ENCODE assay signal across 7 cellular contexts in the genomic region with DNA sequence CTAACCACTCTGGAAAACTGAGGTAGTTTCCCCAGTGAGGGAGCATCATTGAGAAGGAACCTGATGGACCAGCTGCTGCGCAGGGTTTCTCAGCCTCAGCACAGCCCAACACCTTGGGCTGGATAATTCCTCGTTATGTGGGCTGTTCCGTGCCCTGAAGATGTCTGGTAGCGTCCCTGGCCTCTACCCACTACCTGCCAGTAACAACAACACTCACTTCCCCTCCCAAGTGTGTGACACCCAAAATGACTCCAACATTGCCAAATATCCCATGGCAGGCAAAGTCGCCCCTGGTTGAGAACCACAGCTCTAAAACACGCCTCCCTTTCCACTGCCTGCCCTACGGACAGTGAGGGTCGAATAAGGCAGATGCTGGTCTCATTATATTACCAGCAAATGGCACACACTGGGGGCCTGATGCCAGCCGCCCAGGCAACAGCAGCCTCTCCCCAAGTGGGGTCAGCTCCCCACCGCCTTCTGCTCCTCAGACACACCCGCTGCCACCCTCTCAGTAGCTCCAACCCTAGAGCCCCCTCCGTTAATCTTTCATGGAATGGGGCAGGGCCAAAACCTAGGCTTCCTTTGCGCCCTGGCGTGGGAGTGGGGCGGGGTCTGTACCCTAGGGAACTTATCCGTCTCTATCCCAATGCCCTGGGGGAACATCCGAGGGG. TPM values are rescaled to one million over a fixed set of nuclear protein-coding genes. Genes with fewer than 3 reads are reported as not detected.
DNase-seq lines count a peak whose midpoint lies in the region; ATAC-seq and TF ChIP-seq lines count a peak whose summit lies in the region.

No MANE protein-coding gene starts in this region.

- H3K4me3 ChIP-seq in HFF-Myc (replicated peaks; ENCODE audit: low read depth, low read length) (peak overlapping the region; percentile 90), SK-N-MC (peak overlapping the region; percentile 97)

- peaks cover 73% of the 10 kb centered on the region for H3K4me1 Mint-ChIP-seq in stimulated activated memory B cell treated with anti-CD40 and anti-IgM and Interleukin-4, amounts not matched to agents 10 μg/mL and 1 μg/mL and 100 μg/mL, for 72 hours

- peak overlapping the region; percentile 100 for H3K4me3 Mint-ChIP-seq in stimulated activated memory B cell treated with anti-CD40 and anti-IgM and Interleukin-4, amounts not matched to agents 10 μg/mL and 1 μg/mL and 100 μg/mL, for 72 hours

- no peaks in the 10 kb centered on the region for H3K9me3 ChIP-seq in SK-N-MC (ENCODE audit: low read depth, low read length)

- H3K27ac Mint-ChIP-seq in stimulated activated memory B cell treated with anti-CD40 and anti-IgM and Interleukin-4, amounts not matched to agents 10 μg/mL and 1 μg/mL and 100 μg/mL, for 72 hours: peak overlapping the region; percentile 96

- H3K36me3 Mint-ChIP-seq in stimulated activated memory B cell treated with anti-CD40 and anti-IgM and Interleukin-4, amounts not matched to agents 10 μg/mL and 1 μg/mL and 100 μg/mL, for 72 hours: peaks cover 18% of the 10 kb centered on the region

- peak overlapping the region; percentile 81 for H3K9ac ChIP-seq in SK-N-MC (ENCODE audit: insufficient read length)

- no peaks in the 10 kb centered on the region for H3K27me3 ChIP-seq in foreskin keratinocyte

- no peaks in the 10 kb centered on the region for H3K9me3 Mint-ChIP-seq in stimulated activated memory B cell treated with anti-CD40 and anti-IgM and Interleukin-4, amounts not matched to agents 10 μg/mL and 1 μg/mL and 100 μg/mL, for 72 hours

- no peak for ATAC-seq in foreskin keratinocyte
- ATAC-seq in stimulated activated memory B cell treated with anti-CD40 and anti-IgM and Interleukin-4, amounts not matched to agents 10 μg/mL and 1 μg/mL and 100 μg/mL, for 72 hours: no peak

- H3K36me3 ChIP-seq in SK-N-MC (ENCODE audit: insufficient read depth, low read length): no peaks in the 10 kb centered on the region

- H3K27me3 Mint-ChIP-seq in stimulated activated memory B cell treated with anti-CD40 and anti-IgM and Interleukin-4, amounts not matched to agents 10 μg/mL and 1 μg/mL and 100 μg/mL, for 72 hours: no peaks in the 10 kb centered on the region

- H3K27ac ChIP-seq in SK-N-MC: no peak overlapping the region
- peak overlapping the region; percentile 87 for H3K27ac ChIP-seq in foreskin keratinocyte

- H3K4me1 ChIP-seq in foreskin keratinocyte: peaks cover 11% of the 10 kb centered on the region

- TF ChIP-seq CTCF in HFF-Myc (IDR thresholded peaks at IDR 0.05; ENCODE audit: low read depth, low read length, missing control alignments) (no peak), foreskin keratinocyte (conservative IDR thresholded peaks at IDR 0.05) (no peak)

- DNase-seq in HFF-Myc (ENCODE audit: extremely low read depth, low read depth) (no peak), SK-N-MC (ENCODE audit: low read depth, low spot score) (no peak), foreskin keratinocyte (no peak), NCI-H1417 treated with DMSO at 0.1 percent for 48 hours (lab: John Stamatoyannopoulos, UW) (no peak), medulla oblongata (ENCODE audit: extremely low spot score) (no peak)
- DNase-seq in activated CD8-positive, alpha-beta memory T cell treated with anti-CD3 and anti-CD28 coated beads, Interleukin-2, amount 50 U/mL, for 48 hours: no peak

RNA-seq across cellular contexts. Expression of gene RHBDF2, which starts 1.0 kb away (rescaled TPM):
- total RNA-seq in foreskin keratinocyte: 38.1 and 49.0 TPM in 2 replicates
- 26.4 and 33.1 TPM in 2 replicates for polyA plus RNA-seq in foreskin keratinocyte

RNA-seq across cellular contexts. Expression of gene AANAT, which starts 32.8 kb away (rescaled TPM):
- not detected in 2 replicates for total RNA-seq in foreskin keratinocyte
- not detected in 2 replicates for polyA plus RNA-seq in foreskin keratinocyte

RNA-seq across cellular contexts. Expression of gene CYGB, which starts 37.3 kb away (rescaled TPM):
- 10.2 and 17.8 TPM in 2 replicates for total RNA-seq in foreskin keratinocyte
- polyA plus RNA-seq in foreskin keratinocyte: 15.0 and 24.3 TPM in 2 replicates

RNA-seq across cellular contexts. Expression of gene PRCD, which starts 39.6 kb away (rescaled TPM):
- total RNA-seq in foreskin keratinocyte: 0.63 and 0.88 TPM in 2 replicates
- 0.93 and 0.99 TPM in 2 replicates for polyA plus RNA-seq in foreskin keratinocyte

RNA-seq across cellular contexts. Expression of gene UBE2O, which starts 47.3 kb away (rescaled TPM):
- 16.6 and 17.3 TPM in 2 replicates for total RNA-seq in foreskin keratinocyte
- 5.2 and 6.4 TPM in 2 replicates for polyA plus RNA-seq in foreskin keratinocyte
